9 cellular contexts compared by ENCODE assay signal in genomic region chrX:107454302-107454701, GRCh38. TPM values are rescaled to one million over a fixed set of nuclear protein-coding genes. Genes with fewer than 3 reads are reported as not detected.
DNase-seq lines count a peak whose midpoint lies in the region; ATAC-seq lines count a peak whose summit lies in the region.
"Had no signal": no experiment of that assay in that cellular context is flagged by ENCODE, and none has a peak within 500 bp of the region (broad histone marks: within the 10 kb centered on the region; RNA-seq: fewer than 3 reads in every experiment).

No MANE protein-coding gene starts in this region.

- no peaks in the 10 kb centered on the region for H3K36me3 ChIP-seq in MG63

- peak; percentile 70 for ATAC-seq in GM18873 (IDR thresholded peaks at IDR 0.05; ENCODE audit: low FRiP score, unreplicated experiment)
- ATAC-seq in HG02610 (IDR thresholded peaks at IDR 0.05; ENCODE audit: unreplicated experiment) = peak; percentile 99
- ATAC-seq in left cardiac atrium = no peak

- H3K9me3 ChIP-seq in MG63 = no peaks in the 10 kb centered on the region

- H3K4me3 ChIP-seq in MG63 = no peak overlapping the region

- H3K27me3 ChIP-seq in MG63 = no peaks in the 10 kb centered on the region

- peak; percentile 5 for DNase-seq in NCI-H2196 (lab: John Stamatoyannopoulos, UW; ENCODE audit: unreplicated experiment)
- DNase-seq in kidney glomerular epithelial cell (lab: John Stamatoyannopoulos, UW) = peak; percentile 35
- DNase-seq in left cardiac atrium = no peak
- no peak for DNase-seq in MG63
- DNase-seq in anterior cingulate cortex (lab: John Stamatoyannopoulos, UW) = no peak
- no peak for DNase-seq in amygdala (lab: John Stamatoyannopoulos, UW)

- intact Hi-C loops in left cardiac atrium (cut with DNase I) = no loop called here

RNA-seq across cellular contexts. Expression of gene FRMPD3, which starts 4.8 kb away (rescaled TPM):
- under 1 TPM; 0.08 to 0.15 TPM for total RNA-seq in left cardiac atrium
- total RNA-seq in MG63 (2014; rRNA removed; shearing (Covaris generic); ENCODE audit: low replicate concordance) = not detected in 2 replicates
- total RNA-seq: fibroblast of lung had no signal

Comparison
In these comparisons a context has a peak if more than half of its experiments do, and no peak if none do; other contexts are left out.
1. ATAC-seq: peak in GM18873 (single experiment) and HG02610 (single experiment); none in left cardiac atrium (0 of 2).
2. DNase-seq: peak in NCI-H2196 (single experiment) and kidney glomerular epithelial cell (single experiment); none in left cardiac atrium (single experiment), MG63 (single experiment), anterior cingulate cortex (0 of 58) and amygdala (0 of 56).